Comparison of ENCODE assay signal across 19 cellular contexts in genomic region chr7:14582010-14582409, GRCh38.
A peak's percentile ranks its signal among the peaks of the same experiment; 100 is the strongest.
DNase-seq lines count a peak whose midpoint lies in the region; ATAC-seq and TF ChIP-seq lines count a peak whose summit lies in the region.
"Had no signal": no experiment of that assay in that cellular context is flagged by ENCODE, and none has a peak within 500 bp of the region (broad histone marks: within the 10 kb centered on the region; RNA-seq: fewer than 3 reads in every experiment).

No MANE protein-coding gene starts in this region.

- H3K36me3 ChIP-seq in Peyer's patch: no peaks in the 10 kb centered on the region
- H3K36me3 ChIP-seq: BE2C had no signal

- peak; percentile 62 for ATAC-seq in left lobe of liver
- ATAC-seq in HG02759 (IDR thresholded peaks at IDR 0.05; ENCODE audit: unreplicated experiment): no peak
- ATAC-seq: HCT116, Panc1 had no signal

- TF ChIP-seq CTCF in Peyer's patch (IDR thresholded peaks at IDR 0.05): no peak

- DNase-seq in DMS153 treated with DMSO at 0.1 percent for 48 hours (lab: John Stamatoyannopoulos, UW; ENCODE audit: unreplicated experiment) (peak; percentile 22), DMS153 (lab: John Stamatoyannopoulos, UW) (no peak), DMS53 (lab: John Stamatoyannopoulos, UW) (peak; percentile 57), NCI-H146 treated with DMSO at 0.1 percent for 48 hours (lab: John Stamatoyannopoulos, UW; ENCODE audit: unreplicated experiment) (peak; percentile 70), left lobe of liver (ENCODE audit: low spot score) (no peak), pons (ENCODE audit: low spot score) (no peak), Peyer's patch (no peak)
- DNase-seq: 8988T, ACHN, BE2C, DND-41, NCI-H1105, NCI-H1436 treated with DMSO at 0.1 percent for 48 hours, NCI-H2081 treated with DMSO at 0.1 percent for 48 hours, SHP77 treated with DMSO at 0.1 percent for 48 hours, T-helper 1 cell had no signal

- no peak overlapping the region for H3K27ac ChIP-seq in Peyer's patch

- no peak for TF ChIP-seq POLR2A in Peyer's patch (IDR thresholded peaks at IDR 0.05)

- H3K4me1 ChIP-seq in Peyer's patch: no peaks in the 10 kb centered on the region
- H3K4me1 ChIP-seq: BE2C had no signal

- no peaks in the 10 kb centered on the region for H3K9me3 ChIP-seq in Peyer's patch

- H3K4me3 ChIP-seq in Peyer's patch: no peak overlapping the region

- H3K27me3 ChIP-seq in Peyer's patch: no peaks in the 10 kb centered on the region
- H3K27me3 ChIP-seq: BE2C had no signal

Comparison
In these comparisons a context has a peak if more than half of its experiments do, and no peak if none do; other contexts are left out.
1. DNase-seq: peak in DMS153 treated with DMSO at 0.1 percent for 48 hours (single experiment), DMS53 (single experiment) and NCI-H146 treated with DMSO at 0.1 percent for 48 hours (single experiment); none in DMS153 (single experiment), left lobe of liver (single experiment), pons (single experiment) and Peyer's patch (0 of 3).